ENCODE assay signal across 9 cellular contexts in the genomic region with DNA sequence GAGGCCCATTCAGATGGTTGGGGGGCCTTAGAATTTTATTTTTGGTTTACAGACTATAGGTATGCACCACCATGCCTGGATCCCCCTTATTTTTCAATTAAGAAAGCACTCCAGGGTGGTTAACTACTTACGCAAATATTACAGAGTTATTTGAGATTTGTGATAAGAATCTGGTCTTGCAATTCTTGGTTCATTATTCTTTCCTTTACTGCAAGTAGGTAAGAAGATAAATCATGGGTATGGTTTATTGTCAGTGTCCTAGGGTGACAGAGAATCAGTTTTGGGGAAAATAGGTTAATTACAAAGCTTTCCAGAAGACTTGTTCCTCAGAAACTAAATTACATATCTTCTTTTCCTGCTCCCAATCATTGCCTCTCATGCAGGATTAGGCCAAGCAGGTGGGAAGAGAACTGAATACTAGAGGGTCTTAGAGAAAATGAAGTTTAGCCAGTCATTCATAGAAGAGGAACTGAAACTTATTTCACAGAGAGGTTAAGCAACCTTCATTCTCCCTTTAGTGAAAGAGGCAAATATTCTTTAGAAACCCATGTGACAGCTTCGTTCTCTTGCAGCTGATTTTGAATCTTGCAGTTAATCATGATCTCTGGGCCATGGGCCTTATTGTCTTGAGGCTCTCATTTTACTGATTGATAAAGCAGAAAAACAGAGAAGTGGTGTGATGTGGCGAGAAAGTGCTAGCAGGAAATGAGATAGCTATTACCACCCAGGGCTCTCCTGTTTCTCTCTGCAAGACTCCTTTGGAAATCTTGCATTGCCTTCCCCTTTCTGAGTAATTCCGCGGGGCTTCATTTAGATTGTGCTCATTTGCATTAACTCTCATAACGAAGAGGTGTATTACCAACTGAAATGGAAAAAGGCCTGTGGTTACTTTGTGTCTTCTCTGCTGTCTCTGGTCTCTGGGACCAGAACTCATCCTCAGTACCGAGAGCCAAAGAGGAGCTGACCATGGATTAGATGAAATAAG. TPM values are rescaled to one million over a fixed set of nuclear protein-coding genes. Genes with fewer than 3 reads are reported as not detected.
DNase-seq lines count a peak whose midpoint lies in the region; ATAC-seq and TF ChIP-seq lines count a peak whose summit lies in the region.
"Had no signal": no experiment of that assay in that cellular context is flagged by ENCODE, and none has a peak within 500 bp of the region (broad histone marks: within the 10 kb centered on the region; RNA-seq: fewer than 3 reads in every experiment).

No MANE protein-coding gene starts in this region.

- no peaks in the 10 kb centered on the region for H3K9me3 Mint-ChIP-seq in activated naive CD4-positive, alpha-beta T cell treated with anti-CD3 and anti-CD28 coated beads, Interleukin-2, amount 50 U/mL, for 24 hours
- no peaks in the 10 kb centered on the region for H3K9me3 Mint-ChIP-seq in stimulated activated memory B cell treated with anti-CD40 and anti-IgM and Interleukin-4, amounts not matched to agents 10 μg/mL and 1 μg/mL and 100 μg/mL, for 72 hours

- H3K27me3 ChIP-seq in right atrium auricular region, result no peaks in the 10 kb centered on the region

- DNase-seq in activated naive CD4-positive, alpha-beta T cell treated with anti-CD3 and anti-CD28 coated beads, Interleukin-2, amount 50 U/mL, for 16 hours, result no peak
- peak; percentile 80 for DNase-seq in SKM-1 treated with dmso at 0.1 percent for 144 hours (lab: John Stamatoyannopoulos, UW; ENCODE audit: unreplicated experiment)
- no peak for DNase-seq in right atrium auricular region (ENCODE audit: low spot score)
- DNase-seq in DMS53 (lab: John Stamatoyannopoulos, UW), result no peak
- no peak for DNase-seq in central memory CD4-positive, alpha-beta T cell

- H3K36me3 ChIP-seq in right atrium auricular region, result no peaks in the 10 kb centered on the region

- H3K27ac Mint-ChIP-seq in activated naive CD4-positive, alpha-beta T cell treated with anti-CD3 and anti-CD28 coated beads, Interleukin-2, amount 50 U/mL, for 24 hours, result peak overlapping the region; percentile 5
- H3K27ac Mint-ChIP-seq in stimulated activated memory B cell treated with anti-CD40 and anti-IgM and Interleukin-4, amounts not matched to agents 10 μg/mL and 1 μg/mL and 100 μg/mL, for 72 hours, result peak overlapping the region; percentile 98

- TF ChIP-seq CTCF in right atrium auricular region (IDR thresholded peaks at IDR 0.05), result no peak

- H3K4me3 Mint-ChIP-seq in activated naive CD4-positive, alpha-beta T cell treated with anti-CD3 and anti-CD28 coated beads, Interleukin-2, amount 50 U/mL, for 24 hours, result no peak overlapping the region
- peak overlapping the region; percentile 70 for H3K4me3 Mint-ChIP-seq in stimulated activated memory B cell treated with anti-CD40 and anti-IgM and Interleukin-4, amounts not matched to agents 10 μg/mL and 1 μg/mL and 100 μg/mL, for 72 hours

- no peaks in the 10 kb centered on the region for H3K4me1 ChIP-seq in right atrium auricular region

- no peak overlapping the region for H3K27ac ChIP-seq in right atrium auricular region

- peaks cover 15% of the 10 kb centered on the region for H3K4me1 Mint-ChIP-seq in activated naive CD4-positive, alpha-beta T cell treated with anti-CD3 and anti-CD28 coated beads, Interleukin-2, amount 50 U/mL, for 24 hours
- H3K4me1 Mint-ChIP-seq in stimulated activated memory B cell treated with anti-CD40 and anti-IgM and Interleukin-4, amounts not matched to agents 10 μg/mL and 1 μg/mL and 100 μg/mL, for 72 hours, result peaks cover 62% of the 10 kb centered on the region

- ATAC-seq in HG03064 (IDR thresholded peaks at IDR 0.05; ENCODE audit: low read depth, unreplicated experiment), result peak; percentile 89
- ATAC-seq in stimulated activated memory B cell treated with anti-CD40 and anti-IgM and Interleukin-4, amounts not matched to agents 10 μg/mL and 1 μg/mL and 100 μg/mL, for 72 hours, result peak; percentile 91

- peaks cover 2% of the 10 kb centered on the region for H3K27me3 Mint-ChIP-seq in activated naive CD4-positive, alpha-beta T cell treated with anti-CD3 and anti-CD28 coated beads, Interleukin-2, amount 50 U/mL, for 24 hours
- no peaks in the 10 kb centered on the region for H3K27me3 Mint-ChIP-seq in stimulated activated memory B cell treated with anti-CD40 and anti-IgM and Interleukin-4, amounts not matched to agents 10 μg/mL and 1 μg/mL and 100 μg/mL, for 72 hours

- H3K4me3 ChIP-seq in right atrium auricular region, result no peak overlapping the region

- no peaks in the 10 kb centered on the region for H3K9me3 ChIP-seq in right atrium auricular region

- no peaks in the 10 kb centered on the region for H3K36me3 Mint-ChIP-seq in activated naive CD4-positive, alpha-beta T cell treated with anti-CD3 and anti-CD28 coated beads, Interleukin-2, amount 50 U/mL, for 24 hours
- H3K36me3 Mint-ChIP-seq in stimulated activated memory B cell treated with anti-CD40 and anti-IgM and Interleukin-4, amounts not matched to agents 10 μg/mL and 1 μg/mL and 100 μg/mL, for 72 hours, result no peaks in the 10 kb centered on the region

RNA-seq across cellular contexts. Expression of gene ARHGAP25, which starts 44.8 kb away (rescaled TPM):
- total RNA-seq in right atrium auricular region, result 10 to 100 TPM in 1 of 2 donors, 1 to 10 TPM in 1; 4.2 to 12.8 TPM

RNA-seq across cellular contexts. Expression of gene PROKR1, which starts 46.5 kb away (rescaled TPM):
- total RNA-seq in right atrium auricular region, result not detected
- total RNA-seq: T-helper 2 cell treated with Interferon-gamma antibody and Interleukin-4, amounts not matched to agents 100 ng/mL and 5 ng/mL, for 36 hours had no signal
